Comparison of ENCODE assay signal across 25 cellular contexts in genomic region chr9:103188966-103189365, GRCh38.
"Had no signal": no experiment of that assay in that cellular context is flagged by ENCODE, and none has a peak within 500 bp of the region (broad histone marks: within the 10 kb centered on the region; RNA-seq: fewer than 3 reads in every experiment).

No MANE protein-coding gene starts in this region.

- H3K4me1 ChIP-seq: lower lobe of right lung had no signal

- ATAC-seq: activated CD4-positive, alpha-beta T cell treated with anti-CD3 and anti-CD28 coated beads for 36 hours; activated T-cell treated with anti-CD3 and anti-CD28 coated beads, Interleukin-2, amount 50 U/mL, for 4 hours; gastrocnemius medialis; lower lobe of right lung; naive thymus-derived CD4-positive, alpha-beta T cell; stimulated activated naive CD8-positive, alpha-beta T cell treated with anti-CD3 and anti-CD28 coated beads, Interleukin-15, Interleukin-2, amounts not matched to agents 100 U/mL and 50 U/mL, for 24 hours had no signal

- H3K9me3 Mint-ChIP-seq: activated B cell treated with CpG ODN at 0.5 μM for 24 hours, neural crest cell had no signal

- H3K36me3 ChIP-seq: esophagus muscularis mucosa, gastrocnemius medialis, lower lobe of right lung, tibial artery had no signal

- H3K27me3 ChIP-seq: dorsolateral prefrontal cortex, esophagus muscularis mucosa, gastrocnemius medialis, tibial artery had no signal

- H3K27me3 Mint-ChIP-seq: activated B cell treated with CpG ODN at 0.5 μM for 24 hours; activated CD4-positive, alpha-beta T cell treated with anti-CD3 and anti-CD28 coated beads for 36 hours; activated naive CD8-positive, alpha-beta T cell treated with anti-CD3 and anti-CD28 coated beads for 36 hours; central memory CD8-positive, alpha-beta T cell; naive thymus-derived CD4-positive, alpha-beta T cell; progenitor cell of endocrine pancreas had no signal

- H3K4me1 Mint-ChIP-seq: activated B cell treated with CpG ODN at 0.5 μM for 24 hours; activated CD4-positive, alpha-beta T cell treated with anti-CD3 and anti-CD28 coated beads for 36 hours; activated naive CD8-positive, alpha-beta T cell treated with anti-CD3 and anti-CD28 coated beads for 36 hours; central memory CD8-positive, alpha-beta T cell; naive thymus-derived CD4-positive, alpha-beta T cell; neural crest cell had no signal

- FAIRE-seq: colon had no signal

- H3K27ac Mint-ChIP-seq: activated B cell treated with CpG ODN at 0.5 μM for 24 hours; activated CD4-positive, alpha-beta T cell treated with anti-CD3 and anti-CD28 coated beads for 36 hours; activated naive CD8-positive, alpha-beta T cell treated with anti-CD3 and anti-CD28 coated beads for 36 hours; activated T-helper 2 cell treated with anti-CD3 and anti-CD28 coated beads, Interferon-gamma antibody, Interleukin-2, Interleukin-4, amounts not matched to agents 10 μg/mL and 5 μg/mL and 100 μg/mL, durations not matched to agents 14 hours and 24 hours and 36 hours; naive thymus-derived CD4-positive, alpha-beta T cell; progenitor cell of endocrine pancreas had no signal

- H3K27ac ChIP-seq: esophagus muscularis mucosa, gastrocnemius medialis, lower lobe of right lung had no signal

- H3K4me3 ChIP-seq: dorsolateral prefrontal cortex, esophagus muscularis mucosa, gastrocnemius medialis, lower lobe of right lung, tibial artery had no signal

- H3K36me3 Mint-ChIP-seq: activated naive CD8-positive, alpha-beta T cell treated with anti-CD3 and anti-CD28 coated beads for 36 hours; naive thymus-derived CD4-positive, alpha-beta T cell had no signal

- H3K4me3 Mint-ChIP-seq: activated B cell treated with CpG ODN at 0.5 μM for 24 hours; activated CD4-positive, alpha-beta T cell treated with anti-CD3 and anti-CD28 coated beads for 36 hours; activated naive CD8-positive, alpha-beta T cell treated with anti-CD3 and anti-CD28 coated beads for 36 hours; activated T-cell treated with anti-CD3 and anti-CD28 coated beads, Interleukin-2, amount 50 U/mL, for 4 hours; central memory CD8-positive, alpha-beta T cell; naive thymus-derived CD4-positive, alpha-beta T cell; neural crest cell had no signal

- H3K9me3 ChIP-seq: esophagus muscularis mucosa, gastrocnemius medialis, lower lobe of right lung, tibial artery had no signal

- DNase-seq: activated B cell treated with CpG ODN at 0.5 μM for 24 hours; activated CD4-positive, alpha-beta T cell treated with anti-CD3 and anti-CD28 coated beads for 36 hours; activated CD4-positive, alpha-beta T cell treated with anti-CD3 and anti-CD28 coated beads, Interleukin-2, amount 50 U/mL, for 48 hours; activated CD8-positive, alpha-beta memory T cell treated with anti-CD3 and anti-CD28 coated beads, Interleukin-2, amount 50 U/mL, for 48 hours; activated naive CD4-positive, alpha-beta T cell; activated naive CD8-positive, alpha-beta T cell treated with anti-CD3 and anti-CD28 coated beads for 36 hours; activated T-cell treated with anti-CD3 and anti-CD28 coated beads, Interleukin-2, amount 50 U/mL, for 4 hours; amniotic stem cell; dorsolateral prefrontal cortex; gastrocnemius medialis; hypothalamus; lower lobe of right lung; naive thymus-derived CD4-positive, alpha-beta T cell; retina; stimulated activated CD4-positive, alpha-beta T cell treated with anti-CD3 and anti-CD28 coated beads, Interleukin-12 subunit alpha, Interleukin-12 subunit beta, amount 100 ng/mL, for 4 hours; stimulated activated CD4-positive, alpha-beta T cell treated with anti-CD3 and anti-CD28 coated beads, Interleukin-4, amount 100 ng/mL, for 4 hours; stimulated activated naive CD8-positive, alpha-beta T cell treated with anti-CD3 and anti-CD28 coated beads, Interleukin-15, Interleukin-2, amounts not matched to agents 100 U/mL and 50 U/mL, for 24 hours; T-helper 9 cell; tibial artery had no signal
